In the genomic region with DNA sequence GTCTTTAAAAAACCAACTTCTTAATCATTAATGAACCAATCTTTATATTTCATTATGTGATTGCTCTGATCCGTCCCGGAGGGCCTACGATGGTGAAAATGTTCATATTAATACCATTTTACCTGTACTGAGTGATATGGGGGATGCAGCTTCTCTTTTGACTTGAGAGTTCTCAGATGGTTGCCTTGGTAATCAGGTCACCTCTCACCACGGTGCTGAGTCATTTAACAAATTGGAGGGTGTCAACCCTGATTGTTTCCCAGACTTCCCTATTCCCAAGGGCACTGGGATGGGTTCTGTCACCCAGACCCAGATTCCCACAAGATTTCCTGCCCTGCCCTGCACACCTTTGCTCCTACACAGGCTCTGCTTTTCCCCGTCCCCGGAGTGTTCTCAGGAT, we compare ENCODE assay signal across 31 cellular contexts.
"Had no signal": no experiment of that assay in that cellular context is flagged by ENCODE, and none has a peak within 500 bp of the region (broad histone marks: within the 10 kb centered on the region; RNA-seq: fewer than 3 reads in every experiment).

No MANE protein-coding gene starts in this region.

- DNase-seq: activated CD4-positive, alpha-beta T cell treated with anti-CD3 and anti-CD28 coated beads for 48 hours; activated CD4-positive, alpha-beta T cell treated with anti-CD3 and anti-CD28 coated beads, Interleukin-2, amount 50 U/mL, for 48 hours; activated CD4-positive, CD25-positive, alpha-beta regulatory T cell treated with anti-CD3 and anti-CD28 coated beads, Interleukin-2, amount 50 U/mL, for 72 hours; activated CD8-positive, alpha-beta memory T cell treated with anti-CD3 and anti-CD28 coated beads, Interleukin-2, amount 10 ng/mL, durations not matched to agents 7 days and 5 days; activated effector memory CD4-positive, alpha-beta T cell treated with Interleukin-2 at 50 U/mL for 16 hours; activated naive CD4-positive, alpha-beta T cell treated with Interleukin-2 at 50 U/mL for 16 hours; activated T-cell treated with anti-CD3 and anti-CD28 coated beads, Interleukin-2, amount 50 U/mL, for 24 hours; amygdala; cortex of kidney; MG63; MV-4-11; NCI-H1092 treated with DMSO at 0.1 percent for 48 hours; NCI-H1436; NCI-H187; NCI-H2081; NCI-H345; NCI-H510A treated with DMSO at 0.1 percent for 48 hours; NCI-H774; Peyer's patch; Right ventricle myocardium superior; SJCRH30; SK-N-SH had no signal

- H3K36me3 ChIP-seq: MG63, Peyer's patch, SJCRH30 had no signal

- H3K9me3 Mint-ChIP-seq: activated naive CD4-positive, alpha-beta T cell treated with anti-CD3 and anti-CD28 coated beads, Interleukin-2, amount 50 U/mL, for 72 hours; activated T-cell treated with anti-CD3 and anti-CD28 coated beads, Interleukin-2, amount 50 U/mL, for 24 hours; activated T-helper 1 cell treated with anti-CD3 and anti-CD28 coated beads, Interleukin-12 subunit alpha, Interleukin-12 subunit beta, Interleukin-2, Interleukin-4 antibody, amounts not matched to agents 30 ng/mL and 10 ng/mL and 1 ng/mL, durations not matched to agents 14 hours and 24 hours and 36 hours; central memory CD8-positive, alpha-beta T cell; T-helper 1 cell treated with Interleukin-12 subunit alpha and Interleukin-12 subunit beta and Interleukin-4 antibody, amounts not matched to agents 30 μg/mL and 1 μg/mL, for 36 hours had no signal

- H3K9me3 ChIP-seq: MG63, Peyer's patch, SJCRH30, SK-N-SH had no signal

- H3K4me3 Mint-ChIP-seq: activated CD8-positive, alpha-beta memory T cell treated with anti-CD3 and anti-CD28 coated beads, Interleukin-2, amount 10 ng/mL, durations not matched to agents 7 days and 5 days; activated T-cell treated with anti-CD3 and anti-CD28 coated beads, Interleukin-2, amount 50 U/mL, for 24 hours; activated T-helper 1 cell treated with anti-CD3 and anti-CD28 coated beads, Interleukin-12 subunit alpha, Interleukin-12 subunit beta, Interleukin-2, Interleukin-4 antibody, amounts not matched to agents 30 ng/mL and 10 ng/mL and 1 ng/mL, durations not matched to agents 14 hours and 24 hours and 36 hours; brain; central memory CD8-positive, alpha-beta T cell; T-helper 1 cell treated with Interleukin-12 subunit alpha and Interleukin-12 subunit beta and Interleukin-4 antibody, amounts not matched to agents 30 μg/mL and 1 μg/mL, for 36 hours; WTC11 had no signal

- H3K27me3 ChIP-seq: MG63, Peyer's patch, SJCRH30 had no signal

- FAIRE-seq: astrocyte had no signal

- H3K27ac Mint-ChIP-seq: activated CD8-positive, alpha-beta memory T cell treated with anti-CD3 and anti-CD28 coated beads, Interleukin-2, amount 10 ng/mL, durations not matched to agents 7 days and 5 days; activated naive CD4-positive, alpha-beta T cell treated with anti-CD3 and anti-CD28 coated beads, Interleukin-2, amount 50 U/mL, for 72 hours; activated T-cell treated with anti-CD3 and anti-CD28 coated beads, Interleukin-2, amount 50 U/mL, for 24 hours; activated T-helper 1 cell treated with anti-CD3 and anti-CD28 coated beads, Interleukin-12 subunit alpha, Interleukin-12 subunit beta, Interleukin-2, Interleukin-4 antibody, amounts not matched to agents 30 ng/mL and 10 ng/mL and 1 ng/mL, durations not matched to agents 14 hours and 24 hours and 36 hours; brain; T-helper 1 cell treated with Interleukin-12 subunit alpha and Interleukin-12 subunit beta and Interleukin-4 antibody, amounts not matched to agents 30 μg/mL and 1 μg/mL, for 36 hours; WTC11 had no signal

- H3K4me1 Mint-ChIP-seq: central memory CD8-positive, alpha-beta T cell had no signal

- H3K4me1 ChIP-seq: Peyer's patch, SJCRH30 had no signal

- H3K4me2 ChIP-seq: KMS-11, SK-N-SH had no signal

- H3K27ac ChIP-seq: KMS-11, Peyer's patch, RWPE1, SJCRH30 had no signal

- H3K36me3 Mint-ChIP-seq: activated CD8-positive, alpha-beta memory T cell treated with anti-CD3 and anti-CD28 coated beads, Interleukin-2, amount 10 ng/mL, durations not matched to agents 7 days and 5 days; activated naive CD4-positive, alpha-beta T cell treated with anti-CD3 and anti-CD28 coated beads, Interleukin-2, amount 50 U/mL, for 72 hours; brain; WTC11 had no signal

- H3K9ac ChIP-seq: KMS-11, SK-N-SH had no signal

- H3K4me3 ChIP-seq: MG63, Peyer's patch, SJCRH30 had no signal

- ATAC-seq: activated CD8-positive, alpha-beta memory T cell treated with anti-CD3 and anti-CD28 coated beads, Interleukin-2, amount 10 ng/mL, durations not matched to agents 7 days and 5 days; activated naive CD4-positive, alpha-beta T cell treated with anti-CD3 and anti-CD28 coated beads, Interleukin-2, amount 50 U/mL, for 72 hours; WTC11 had no signal
